26 cellular contexts compared by ENCODE assay signal in the genomic region with DNA sequence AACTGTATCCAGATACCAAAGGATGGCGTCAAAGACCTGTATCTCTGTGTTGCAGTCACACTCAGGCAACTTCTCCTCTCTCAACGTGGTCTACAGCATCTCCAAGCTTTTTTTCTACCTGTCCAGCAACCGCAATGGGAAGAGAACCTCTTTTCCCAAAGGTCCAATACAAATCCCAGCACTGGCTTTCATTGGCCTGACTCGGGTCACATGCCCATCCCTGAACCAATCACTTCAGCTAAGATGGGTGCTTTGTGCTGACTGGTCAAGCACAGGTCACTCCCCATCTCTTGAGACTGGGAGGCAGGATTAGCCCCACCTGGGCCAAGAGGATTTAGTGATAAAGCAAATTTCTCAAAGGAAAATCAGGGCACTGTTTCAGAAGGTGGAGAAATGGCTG.
"Had no signal": no experiment of that assay in that cellular context is flagged by ENCODE, and none has a peak within 500 bp of the region (broad histone marks: within the 10 kb centered on the region; RNA-seq: fewer than 3 reads in every experiment).

No MANE protein-coding gene starts in this region.

- H3K36me3 Mint-ChIP-seq: mesothelial cell of epicardium; natural killer cell; stimulated activated naive B cell treated with anti-CD40 and anti-IgM and Interleukin-4, amounts not matched to agents 10 μg/mL and 1 μg/mL and 100 μg/mL, for 72 hours had no signal

- FAIRE-seq: pancreas, urothelium cell line had no signal

- H3K4me3 ChIP-seq: left ventricle myocardium inferior, lung, pancreas, prostate gland, skin epidermis, stomach, thoracic aorta, tibial artery, upper lobe of right lung had no signal

- H3K36me3 ChIP-seq: left ventricle myocardium inferior, pancreas, prostate gland, stomach, thoracic aorta, tibial artery, upper lobe of right lung had no signal

- H3K4me3 Mint-ChIP-seq: mesothelial cell of epicardium; natural killer cell; nephron progenitor cell; stimulated activated naive B cell treated with anti-CD40 and anti-IgM and Interleukin-4, amounts not matched to agents 10 μg/mL and 1 μg/mL and 100 μg/mL, for 72 hours had no signal

- DNase-seq: left ventricle myocardium inferior; mesendoderm; naive B cell; natural killer cell; nephron progenitor cell; pancreas; posterior cingulate gyrus; retina; right cardiac atrium; stimulated activated CD4-positive, alpha-beta T cell treated with anti-CD3 and anti-CD28 coated beads, Interleukin-12 subunit alpha, Interleukin-12 subunit beta, amount 100 ng/mL, for 4 hours; stimulated activated CD4-positive, alpha-beta T cell treated with anti-CD3 and anti-CD28 coated beads, Interleukin-15, amount 100 ng/mL, for 24 hours; stimulated activated CD4-positive, alpha-beta T cell treated with anti-CD3 and anti-CD28 coated beads, Interleukin-2, amount 100 ng/mL, for 24 hours; stimulated activated CD4-positive, alpha-beta T cell treated with anti-CD3 and anti-CD28 coated beads, Interleukin-4, amount 100 ng/mL, for 1 hour; stimulated activated naive B cell treated with anti-CD40 and anti-IgM and Interleukin-4, amounts not matched to agents 10 μg/mL and 1 μg/mL and 100 μg/mL, for 72 hours; stimulated activated naive CD8-positive, alpha-beta T cell treated with anti-CD3 and anti-CD28 coated beads, Interleukin-15, Interleukin-2, amounts not matched to agents 100 U/mL and 50 U/mL, for 24 hours; stomach; tibial artery; trophoblast cell; upper lobe of right lung had no signal

- ATAC-seq: natural killer cell; pancreas; right cardiac atrium; sciatic nerve; stimulated activated naive B cell treated with anti-CD40 and anti-IgM and Interleukin-4, amounts not matched to agents 10 μg/mL and 1 μg/mL and 100 μg/mL, for 72 hours; stimulated activated naive CD8-positive, alpha-beta T cell treated with anti-CD3 and anti-CD28 coated beads, Interleukin-15, Interleukin-2, amounts not matched to agents 100 U/mL and 50 U/mL, for 24 hours; upper lobe of right lung had no signal

- H3K9me3 ChIP-seq: pancreas, prostate gland, thoracic aorta, upper lobe of right lung had no signal

- H3K4me1 ChIP-seq: left ventricle myocardium inferior, pancreas, prostate gland, stomach, tibial artery, upper lobe of right lung had no signal

- H3K4me1 Mint-ChIP-seq: mesothelial cell of epicardium; naive B cell; natural killer cell; stimulated activated naive B cell treated with anti-CD40 and anti-IgM and Interleukin-4, amounts not matched to agents 10 μg/mL and 1 μg/mL and 100 μg/mL, for 72 hours had no signal

- H3K27ac ChIP-seq: left ventricle myocardium inferior, pancreas, prostate gland, skin epidermis, stomach, thoracic aorta, tibial artery, upper lobe of right lung had no signal

- H3K27ac Mint-ChIP-seq: mesothelial cell of epicardium; naive B cell; natural killer cell; nephron progenitor cell; stimulated activated naive B cell treated with anti-CD40 and anti-IgM and Interleukin-4, amounts not matched to agents 10 μg/mL and 1 μg/mL and 100 μg/mL, for 72 hours had no signal

- H3K27me3 ChIP-seq: upper lobe of right lung had no signal
